Comparison of ENCODE assay signal across 8 cellular contexts in genomic region chr2:101251246-101251645, GRCh38. TPM values are rescaled to one million over a fixed set of nuclear protein-coding genes. Genes with fewer than 3 reads are reported as not detected.
DNase-seq lines count a peak whose midpoint lies in the region; ATAC-seq and TF ChIP-seq lines count a peak whose summit lies in the region.
"Not testable (repeated sequence)": the region's sequence is repeated elsewhere in the genome, so short reads cannot be mapped to it uniquely, and the experiment has no call there.

No MANE protein-coding gene starts in this region.

- not testable (repeated sequence) for DNase-seq in RWPE2 (ENCODE audit: low spot score); activated CD4-positive, alpha-beta memory T cell treated with anti-CD3 and anti-CD28 coated beads, Interleukin-2, amount 10 ng/mL, durations not matched to agents 7 days and 5 days; naive B cell; stimulated activated effector memory CD8-positive, alpha-beta T cell treated with anti-CD3 and anti-CD28 coated beads, Interleukin-12 subunit alpha, Interleukin-12 subunit beta, amount 100 ng/mL, for 72 hours (ENCODE audit: low spot score in 2 of 2)

- peak overlapping the region in 8 of 11 experiments; percentile 65 to 95 (median 80); a peak in 11 of 22 replicates for H3K4me2 ChIP-seq in BLaER1 treated with 17β-estradiol and CSF1 and Interleukin-3, amounts not matched to agents 10 nM and 100 nM

- H4K20me1 ChIP-seq in BLaER1 treated with 17β-estradiol and CSF1 and Interleukin-3, amounts not matched to agents 10 nM and 100 nM = peaks cover 20 to 33% (median 26%) of the 10 kb centered on the region in 11 experiments; a peak in 20 of 22 replicates

- H3K4me3 ChIP-seq in BLaER1 treated with 17β-estradiol and CSF1 and Interleukin-3, amounts not matched to agents 10 nM and 100 nM; RWPE2 (ENCODE audit: severe bottlenecking): not testable (repeated sequence)
- peak overlapping the region; percentile 86 for H3K4me3 ChIP-seq in HUES6 (ENCODE audit: low read depth, low read length)
- H3K4me3 ChIP-seq in iPS-18a (ENCODE audit: low read length) = peak overlapping the region; percentile 88

- peaks cover 0 to 22% (median 14%) of the 10 kb centered on the region in 11 experiments; a peak in 12 of 22 replicates for H3K36me3 ChIP-seq in BLaER1 treated with 17β-estradiol and CSF1 and Interleukin-3, amounts not matched to agents 10 nM and 100 nM
- H3K36me3 ChIP-seq in HUES6 (ENCODE audit: control insufficient read depth, insufficient read depth, low read length); RWPE2 (ENCODE audit: low read depth); iPS-18a (ENCODE audit: control insufficient read depth, low read depth, low read length): not testable (repeated sequence)

- not testable (repeated sequence) for ATAC-seq in RWPE2 (ENCODE audit: low read depth); naive B cell (ENCODE audit: low read depth in 2 of 2); stimulated activated effector memory CD8-positive, alpha-beta T cell treated with anti-CD3 and anti-CD28 coated beads, Interleukin-12 subunit alpha, Interleukin-12 subunit beta, amount 100 ng/mL, for 72 hours

- H3K9ac ChIP-seq in BLaER1 treated with 17β-estradiol and CSF1 and Interleukin-3, amounts not matched to agents 10 nM and 100 nM = not testable (repeated sequence)
- H3K9ac ChIP-seq in HUES6 (ENCODE audit: low read length) (peak overlapping the region; percentile 66), iPS-18a (ENCODE audit: low read length) (peak overlapping the region; percentile 77)

- not testable (repeated sequence) for H3K27ac ChIP-seq in BLaER1 treated with 17β-estradiol and CSF1 and Interleukin-3, amounts not matched to agents 10 nM and 100 nM; iPS-18a (ENCODE audit: low read length)
- peak overlapping the region; percentile 68; the same call in 1 of the 2 replicates for H3K27ac ChIP-seq in HUES6 (ENCODE audit: low read depth, low read length)
- peak overlapping the region; percentile 66 for H3K27ac ChIP-seq in RWPE2 (ENCODE audit: poor library complexity, severe bottlenecking)

- peaks cover 41% of the 10 kb centered on the region for H3K4me1 Mint-ChIP-seq in activated CD4-positive, alpha-beta memory T cell treated with anti-CD3 and anti-CD28 coated beads, Interleukin-2, amount 10 ng/mL, durations not matched to agents 7 days and 5 days
- peaks cover 39% of the 10 kb centered on the region for H3K4me1 Mint-ChIP-seq in brain
- H3K4me1 Mint-ChIP-seq in naive B cell = peaks cover 22 to 40% (median 27%) of the 10 kb centered on the region in 3 donors
- H3K4me1 Mint-ChIP-seq in stimulated activated effector memory CD8-positive, alpha-beta T cell treated with anti-CD3 and anti-CD28 coated beads, Interleukin-12 subunit alpha, Interleukin-12 subunit beta, amount 100 ng/mL, for 72 hours = peaks cover 21% of the 10 kb centered on the region

- TF ChIP-seq CTCF in RWPE2 (IDR thresholded peaks at IDR 0.05; ENCODE audit: poor library complexity, severe bottlenecking); brain (conservative IDR thresholded peaks at IDR 0.05): not testable (repeated sequence)

- H3K4me3 Mint-ChIP-seq in activated CD4-positive, alpha-beta memory T cell treated with anti-CD3 and anti-CD28 coated beads, Interleukin-2, amount 10 ng/mL, durations not matched to agents 7 days and 5 days = peak overlapping the region; percentile 11
- peak overlapping the region; percentile 54 to 80 (median 69) for H3K4me3 Mint-ChIP-seq in brain
- peak overlapping the region; percentile 10 to 97 (median 40) for H3K4me3 Mint-ChIP-seq in naive B cell
- H3K4me3 Mint-ChIP-seq in stimulated activated effector memory CD8-positive, alpha-beta T cell treated with anti-CD3 and anti-CD28 coated beads, Interleukin-12 subunit alpha, Interleukin-12 subunit beta, amount 100 ng/mL, for 72 hours = peak overlapping the region; percentile 100

- peaks cover 28 to 51% (median 37%) of the 10 kb centered on the region in 10 experiments for H3K4me1 ChIP-seq in BLaER1 treated with 17β-estradiol and CSF1 and Interleukin-3, amounts not matched to agents 10 nM and 100 nM
- H3K4me1 ChIP-seq in HUES6 (ENCODE audit: control insufficient read depth, insufficient read depth, low read length) (peaks cover 25% of the 10 kb centered on the region), RWPE2 (ENCODE audit: insufficient read depth, poor library complexity, severe bottlenecking) (peaks cover 22% of the 10 kb centered on the region), iPS-18a (ENCODE audit: control insufficient read depth, low read depth, low read length) (peaks cover 25% of the 10 kb centered on the region)

- POLR2A ChIA-PET in activated CD4-positive, alpha-beta memory T cell treated with anti-CD3 and anti-CD28 coated beads, Interleukin-2, amount 10 ng/mL, durations not matched to agents 7 days and 5 days (lab: Charles Lee) = interaction anchor here (0.6 to 4.2 kb wide), 7 partner anchors 16 to 248 kb away, joined by 3 to 50 read pairs (median 25); partner anchors contain the start of genes RNF149 and RPL31

- not testable (repeated sequence) for H3K27me3 Mint-ChIP-seq in activated CD4-positive, alpha-beta memory T cell treated with anti-CD3 and anti-CD28 coated beads, Interleukin-2, amount 10 ng/mL, durations not matched to agents 7 days and 5 days; brain; naive B cell

- CTCF ChIA-PET in activated CD4-positive, alpha-beta memory T cell treated with anti-CD3 and anti-CD28 coated beads, Interleukin-2, amount 10 ng/mL, durations not matched to agents 7 days and 5 days (lab: Charles Lee) = interaction anchor here (0.8 to 2.9 kb wide), 3 partner anchors 11 to 136 kb away, joined by 3 to 15 read pairs (median 13); no protein-coding TSS in a partner anchor

- peaks cover 21% of the 10 kb centered on the region for H3K36me3 Mint-ChIP-seq in activated CD4-positive, alpha-beta memory T cell treated with anti-CD3 and anti-CD28 coated beads, Interleukin-2, amount 10 ng/mL, durations not matched to agents 7 days and 5 days (ENCODE audit: low read depth)
- not testable (repeated sequence) for H3K36me3 Mint-ChIP-seq in brain, naive B cell
- peaks cover 30% of the 10 kb centered on the region for H3K36me3 Mint-ChIP-seq in stimulated activated effector memory CD8-positive, alpha-beta T cell treated with anti-CD3 and anti-CD28 coated beads, Interleukin-12 subunit alpha, Interleukin-12 subunit beta, amount 100 ng/mL, for 72 hours

- H3K9me3 Mint-ChIP-seq in activated CD4-positive, alpha-beta memory T cell treated with anti-CD3 and anti-CD28 coated beads, Interleukin-2, amount 10 ng/mL, durations not matched to agents 7 days and 5 days; brain; naive B cell; stimulated activated effector memory CD8-positive, alpha-beta T cell treated with anti-CD3 and anti-CD28 coated beads, Interleukin-12 subunit alpha, Interleukin-12 subunit beta, amount 100 ng/mL, for 72 hours: not testable (repeated sequence)

- H3K9me3 ChIP-seq in BLaER1 treated with 17β-estradiol and CSF1 and Interleukin-3, amounts not matched to agents 10 nM and 100 nM (replicated peaks in 1 of 11); HUES6 (ENCODE audit: control insufficient read depth, insufficient read depth, low read depth, low read length); RWPE2 (ENCODE audit: severe bottlenecking); iPS-18a (ENCODE audit: control insufficient read depth, low read depth, low read length): not testable (repeated sequence)

- H3K27ac Mint-ChIP-seq in activated CD4-positive, alpha-beta memory T cell treated with anti-CD3 and anti-CD28 coated beads, Interleukin-2, amount 10 ng/mL, durations not matched to agents 7 days and 5 days; stimulated activated effector memory CD8-positive, alpha-beta T cell treated with anti-CD3 and anti-CD28 coated beads, Interleukin-12 subunit alpha, Interleukin-12 subunit beta, amount 100 ng/mL, for 72 hours: not testable (repeated sequence)
- peak overlapping the region in 2 of 5 experiments; percentile 8 to 44 for H3K27ac Mint-ChIP-seq in brain
- H3K27ac Mint-ChIP-seq in naive B cell = peak overlapping the region in 1 of 6 donors; percentile 65

- not testable (repeated sequence) for H3K27me3 ChIP-seq in BLaER1 treated with 17β-estradiol and CSF1 and Interleukin-3, amounts not matched to agents 10 nM and 100 nM; HUES6 (ENCODE audit: control insufficient read depth, insufficient read depth, low read length); RWPE2 (ENCODE audit: insufficient read depth, poor library complexity, severe bottlenecking); iPS-18a (ENCODE audit: control insufficient read depth, insufficient read depth, low read length)

RNA-seq across cellular contexts. Expression of gene CNOT11, which starts 1.4 kb away (rescaled TPM):
- 10 to 100 TPM; 60.3 to 65.9 TPM for total RNA-seq in activated CD4-positive, alpha-beta memory T cell treated with anti-CD3 and anti-CD28 coated beads, Interleukin-2, amount 10 ng/mL, durations not matched to agents 7 days and 5 days
- polyA plus RNA-seq in brain (ENCODE audit: insufficient read depth, low read depth, low replicate concordance) = 23.2 TPM
- polyA plus RNA-seq in naive B cell (ENCODE audit: low read depth in 6 of 6) = 10 to 100 TPM; 41.2 to 51.9 (median 45.8) TPM

RNA-seq across cellular contexts. Expression of gene RNF149, which starts 57.3 kb away (rescaled TPM):
- total RNA-seq in activated CD4-positive, alpha-beta memory T cell treated with anti-CD3 and anti-CD28 coated beads, Interleukin-2, amount 10 ng/mL, durations not matched to agents 7 days and 5 days = 100 to 1,000 TPM; 115 to 116 TPM
- polyA plus RNA-seq in brain (ENCODE audit: insufficient read depth, low read depth, low replicate concordance) (6.6 TPM), naive B cell (ENCODE audit: low read depth in 6 of 6) (10 to 100 TPM; 13.2 to 27.1 (median 18.3) TPM)

Comparison
In these comparisons a context has a peak if more than half of its experiments do, and no peak if none do; other contexts are left out.
1. H3K4me3 Mint-ChIP-seq: peak in every context shown above with its lines; median percentile 100 in stimulated activated effector memory CD8-positive, alpha-beta T cell treated with anti-CD3 and anti-CD28 coated beads, Interleukin-12 subunit alpha, Interleukin-12 subunit beta, amount 100 ng/mL, for 72 hours; 69 in brain; 40 in naive B cell; 11 in activated CD4-positive, alpha-beta memory T cell treated with anti-CD3 and anti-CD28 coated beads, Interleukin-2, amount 10 ng/mL, durations not matched to agents 7 days and 5 days.